Comparison of ENCODE assay signal across 9 cellular contexts in the genomic region with DNA sequence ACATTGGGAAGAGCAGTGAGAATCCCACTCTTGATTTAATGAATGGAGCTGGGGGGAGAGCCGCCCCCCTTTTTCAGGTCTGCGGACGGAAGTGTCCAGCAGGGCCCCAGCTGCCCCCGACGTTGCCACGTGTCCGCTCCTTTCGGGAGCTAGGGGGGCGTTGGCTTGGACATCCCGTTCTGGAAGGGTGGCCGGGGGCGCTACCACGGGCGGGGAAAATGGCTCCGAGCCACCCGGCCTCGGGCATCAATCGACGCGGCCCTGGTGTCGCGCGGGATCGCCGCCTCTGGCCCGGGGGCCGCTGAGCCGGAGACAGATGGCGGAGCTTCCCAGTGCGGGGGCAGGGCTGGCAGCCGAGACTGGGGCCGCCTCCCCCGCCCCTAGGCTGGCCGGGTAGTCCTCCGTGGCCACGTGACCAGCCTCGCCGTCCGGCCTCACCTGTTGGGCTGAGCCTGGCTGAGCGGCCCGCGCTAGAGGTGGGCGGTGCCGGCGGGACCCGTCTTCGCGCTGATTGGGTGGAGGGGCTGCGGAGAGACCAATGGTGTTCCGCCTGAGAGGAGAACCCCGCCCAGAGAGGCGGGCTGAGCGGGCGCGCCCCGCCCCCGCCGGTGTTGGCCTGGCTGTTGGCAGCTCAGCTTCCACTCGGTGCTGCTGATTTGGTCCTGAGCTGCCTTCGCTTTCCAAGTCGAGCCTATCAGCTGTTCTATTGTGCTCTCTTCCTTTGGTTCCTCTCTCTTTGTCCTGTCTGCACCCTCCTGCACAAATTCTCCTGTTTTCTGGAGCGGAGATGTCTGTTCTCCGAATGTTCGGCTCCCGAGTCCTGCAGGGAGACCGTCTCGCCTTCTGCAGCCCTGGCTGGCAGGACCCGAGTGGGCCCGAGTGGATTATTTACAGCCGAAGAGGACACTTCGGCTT. TPM values are rescaled to one million over a fixed set of nuclear protein-coding genes. Genes with fewer than 3 reads are reported as not detected.
DNase-seq lines count a peak whose midpoint lies in the region; ATAC-seq and TF ChIP-seq lines count a peak whose summit lies in the region.
"Had no signal": no experiment of that assay in that cellular context is flagged by ENCODE, and none has a peak within 500 bp of the region (broad histone marks: within the 10 kb centered on the region; RNA-seq: fewer than 3 reads in every experiment).

No MANE protein-coding gene starts in this region.

- peaks cover 0 to 6% of the 10 kb centered on the region in 2 donors for H3K36me3 Mint-ChIP-seq in activated naive CD4-positive, alpha-beta T cell treated with anti-CD3 and anti-CD28 coated beads, Interleukin-2, amount 50 U/mL, for 72 hours

- no peaks in the 10 kb centered on the region for H3K9me3 ChIP-seq in neutrophil

- in situ Hi-C loops in SK-MEL-5 (cut with HindIII; ENCODE audit: low pct_unique_long_range_greater_than_20kb, low sequenced_read_pairs): no loop called here

- H3K27me3 ChIP-seq in GM06990 (replicated peaks; ENCODE audit: control insufficient read depth, insufficient read depth, low read length): no peaks in the 10 kb centered on the region; the same call in 1 of the 2 replicates
- H3K27me3 ChIP-seq in neutrophil: peaks cover 45% of the 10 kb centered on the region

- TF ChIP-seq CTCF in GM06990 (IDR thresholded peaks at IDR 0.05; ENCODE audit: insufficient read depth, low read length, poor library complexity, severe bottlenecking) (no peak), neutrophil (IDR thresholded peaks at IDR 0.05) (no peak)

- H3K36me3 ChIP-seq in GM06990 (ENCODE audit: control insufficient read depth, insufficient read depth, low read length) (no peaks in the 10 kb centered on the region), neutrophil (no peaks in the 10 kb centered on the region)

- H3K27me3 Mint-ChIP-seq in stimulated activated naive CD8-positive, alpha-beta T cell treated with anti-CD3 and anti-CD28 coated beads, Interleukin-15, amount 100 ng/mL, for 72 hours: no peaks in the 10 kb centered on the region

- peaks cover 54 to 55% of the 10 kb centered on the region in 2 experiments for H3K4me1 ChIP-seq in neutrophil (ENCODE audit: control insufficient read depth in 1 of 2, insufficient read depth in 1 of 2, low read depth in 1 of 2, low read length in 1 of 2)

- H3K9me3 Mint-ChIP-seq in activated naive CD4-positive, alpha-beta T cell treated with anti-CD3 and anti-CD28 coated beads, Interleukin-2, amount 50 U/mL, for 72 hours: no peaks in the 10 kb centered on the region
- H3K9me3 Mint-ChIP-seq in stimulated activated naive CD8-positive, alpha-beta T cell treated with anti-CD3 and anti-CD28 coated beads, Interleukin-15, amount 100 ng/mL, for 72 hours: no peaks in the 10 kb centered on the region

- peak overlapping the region in 1 of 2 donors; percentile 82 for H3K27ac Mint-ChIP-seq in activated naive CD4-positive, alpha-beta T cell treated with anti-CD3 and anti-CD28 coated beads, Interleukin-2, amount 50 U/mL, for 72 hours
- peak overlapping the region in 1 of 2 donors; percentile 88 for H3K27ac Mint-ChIP-seq in stimulated activated naive CD8-positive, alpha-beta T cell treated with anti-CD3 and anti-CD28 coated beads, Interleukin-15, amount 100 ng/mL, for 72 hours

- H3K27ac ChIP-seq in neutrophil: peak overlapping the region; percentile 33
- H3K27ac ChIP-seq: VCaP had no signal

- H3K4me3 Mint-ChIP-seq in stimulated activated naive CD8-positive, alpha-beta T cell treated with anti-CD3 and anti-CD28 coated beads, Interleukin-15, amount 100 ng/mL, for 72 hours: peak overlapping the region; percentile 84 to 88

- ATAC-seq in HG03354 (IDR thresholded peaks at IDR 0.05; ENCODE audit: poor library complexity, severe bottlenecking, unreplicated experiment): peak; percentile 86
- ATAC-seq in activated naive CD4-positive, alpha-beta T cell treated with anti-CD3 and anti-CD28 coated beads, Interleukin-2, amount 50 U/mL, for 72 hours: peak; percentile 99
- peak; percentile 99 for ATAC-seq in stimulated activated naive CD8-positive, alpha-beta T cell treated with anti-CD3 and anti-CD28 coated beads, Interleukin-15, amount 100 ng/mL, for 72 hours
- ATAC-seq in GM21717 (IDR thresholded peaks at IDR 0.05; ENCODE audit: unreplicated experiment): no peak

- H3K4me1 Mint-ChIP-seq in stimulated activated naive CD8-positive, alpha-beta T cell treated with anti-CD3 and anti-CD28 coated beads, Interleukin-15, amount 100 ng/mL, for 72 hours: peaks cover 71% of the 10 kb centered on the region

- no peak overlapping the region for H3K4me3 ChIP-seq in GM06990 (replicated peaks; ENCODE audit: low read depth, low read length)
- peak overlapping the region; percentile 65 to 81 for H3K4me3 ChIP-seq in neutrophil (ENCODE audit: low read depth in 1 of 2, low read length in 1 of 2)

- peak; percentile 49 for DNase-seq in GM06990 (ENCODE audit: extremely low read depth, insufficient read length)
- peak; percentile 74 for DNase-seq in SK-MEL-5 (ENCODE audit: low read depth, low spot score)
- peak; percentile 92 to 95 for DNase-seq in activated naive CD4-positive, alpha-beta T cell treated with anti-CD3 and anti-CD28 coated beads, Interleukin-2, amount 50 U/mL, for 72 hours (ENCODE audit: low spot score in 2 of 2)
- DNase-seq in glomerular visceral epithelial cell (ENCODE audit: extremely low spot score): peak; percentile 99
- DNase-seq in stimulated activated naive CD8-positive, alpha-beta T cell treated with anti-CD3 and anti-CD28 coated beads, Interleukin-15, amount 100 ng/mL, for 72 hours: peak; percentile 95 to 96

RNA-seq across cellular contexts. Expression of gene HS3ST3B1, which starts 8.3 kb away (rescaled TPM):
- total RNA-seq in SK-MEL-5 (2014; rRNA removed; shearing (Covaris generic)): 0.13 TPM in 1 of 2 replicates, not detected in the other
- 0.05 and 0.19 TPM in 2 replicates for polyA plus RNA-seq in SK-MEL-5 (2015; cell fraction: cytosol; rRNA removed)
- not detected in 2 replicates for polyA plus RNA-seq in SK-MEL-5 (2015; cell fraction: nucleus; rRNA removed)
- total RNA-seq in activated naive CD4-positive, alpha-beta T cell treated with anti-CD3 and anti-CD28 coated beads, Interleukin-2, amount 50 U/mL, for 72 hours: 1 to 10 TPM; 5.0 to 6.5 TPM

Comparison
In these comparisons a context has a peak if more than half of its experiments do, and no peak if none do; other contexts are left out.
1. DNase-seq: peak in every context shown above with its lines; median percentile 99 in glomerular visceral epithelial cell; 96 in stimulated activated naive CD8-positive, alpha-beta T cell treated with anti-CD3 and anti-CD28 coated beads, Interleukin-15, amount 100 ng/mL, for 72 hours; 94 in activated naive CD4-positive, alpha-beta T cell treated with anti-CD3 and anti-CD28 coated beads, Interleukin-2, amount 50 U/mL, for 72 hours; 74 in SK-MEL-5; 49 in GM06990.